In genomic region chr3:146523536-146523935, GRCh38 we compare ENCODE assay signal across 22 cellular contexts. TPM values are rescaled to one million over a fixed set of nuclear protein-coding genes. Genes with fewer than 3 reads are reported as not detected.
A peak's percentile ranks its signal among the peaks of the same experiment; 100 is the strongest.
DNase-seq lines count a peak whose midpoint lies in the region; ATAC-seq and TF ChIP-seq lines count a peak whose summit lies in the region.
"Had no signal": no experiment of that assay in that cellular context is flagged by ENCODE, and none has a peak within 500 bp of the region (broad histone marks: within the 10 kb centered on the region; RNA-seq: fewer than 3 reads in every experiment).

No MANE protein-coding gene starts in this region.

- no peak for TF ChIP-seq POLR2A in uterus (IDR thresholded peaks at IDR 0.05)

- ATAC-seq in esophagus mucosa: no peak
- ATAC-seq: HCT116, Right ventricle myocardium inferior had no signal

- WGBS in endodermal cell (ENCODE audit: insufficient coverage in 1 of 2, insufficient read length in 1 of 2), 2 experiments: 78 to 84% methylated on average over 4 of the region's 4 CpGs
- no CpG with 5 or more reads among the region's 4 CpGs for WGBS in mesendoderm (ENCODE audit: extremely low coverage, insufficient coverage, low lambda C conversion rate)

- H3K79me1 ChIP-seq in mesendoderm (ENCODE audit: low read length): no peaks in the 10 kb centered on the region

- no peak overlapping the region for H3K27ac ChIP-seq in endodermal cell (ENCODE audit: low read depth, low read length)
- peak overlapping the region; percentile 47 for H3K27ac ChIP-seq in mesendoderm (ENCODE audit: low read depth, low read length)
- H3K27ac ChIP-seq in uterus: no peak overlapping the region
- H3K27ac ChIP-seq: GM23248 had no signal

- peak overlapping the region; percentile 94 for H4K8ac ChIP-seq in mesendoderm (ENCODE audit: low read depth, low read length)

- peaks cover 45% of the 10 kb centered on the region for H3K4me1 Mint-ChIP-seq in Calu3 (ENCODE audit: low read depth, unreplicated experiment)
- peaks cover 47% of the 10 kb centered on the region for H3K4me1 Mint-ChIP-seq in endodermal cell
- H3K4me1 Mint-ChIP-seq: B cell, CD14-positive monocyte had no signal

- H2AK5ac ChIP-seq in mesendoderm (ENCODE audit: low read length): no peak overlapping the region

- H3K56ac ChIP-seq in mesendoderm (ENCODE audit: low read length): no peak overlapping the region

- no peak overlapping the region for H3K18ac ChIP-seq in mesendoderm (ENCODE audit: low read length)

- H3K9me3 ChIP-seq in endodermal cell (ENCODE audit: control insufficient read depth, low read length) (no peaks in the 10 kb centered on the region), uterus (no peaks in the 10 kb centered on the region)

- H3K79me2 ChIP-seq in mesendoderm (ENCODE audit: control insufficient read depth, insufficient read depth, low read length): no peaks in the 10 kb centered on the region

- H3K27me3 ChIP-seq in endodermal cell (ENCODE audit: control insufficient read depth, insufficient read depth, low read length, poor library complexity, severe bottlenecking): no peaks in the 10 kb centered on the region
- H3K27me3 ChIP-seq in mesendoderm (ENCODE audit: insufficient read depth, low read length, poor library complexity): no peaks in the 10 kb centered on the region
- no peaks in the 10 kb centered on the region for H3K27me3 ChIP-seq in uterus

- H3K36me3 ChIP-seq in endodermal cell (ENCODE audit: control insufficient read depth, insufficient read depth, low read length) (peaks cover 88% of the 10 kb centered on the region), mesendoderm (ENCODE audit: control insufficient read depth, insufficient read depth, low read length) (no peaks in the 10 kb centered on the region), uterus (no peaks in the 10 kb centered on the region)

- H4K5ac ChIP-seq in mesendoderm (ENCODE audit: low read length): no peak overlapping the region

- H3K9ac ChIP-seq in endodermal cell (ENCODE audit: extremely low read depth, low read length, poor library complexity, severe bottlenecking) (peak overlapping the region; percentile 2), mesendoderm (ENCODE audit: low read length) (no peak overlapping the region)
- H3K9ac ChIP-seq: GM23248 had no signal

- DNase-seq in Calu3 (no peak), NCI-H82 (lab: John Stamatoyannopoulos, UW) (peak; percentile 92), endodermal cell (no peak), mesendoderm (no peak), DMS53 treated with DMSO at 0.1 percent for 48 hours (lab: John Stamatoyannopoulos, UW; ENCODE audit: unreplicated experiment) (no peak), uterus (no peak)
- DNase-seq: DMS 273 treated with DMSO at 0.1 percent for 48 hours, GM23248, KG1, NCI-H1092 treated with DMSO at 0.1 percent for 48 hours, NCI-H1436 treated with DMSO at 0.1 percent for 48 hours, NCI-H1930, NCI-H774, OCI-M1 had no signal

- intact Hi-C loops in Calu3 (cut with micrococcal nuclease; ENCODE audit: unreplicated experiment): no loop called here
- intact Hi-C loops in uterus (cut with DNase I; ENCODE audit: low total_unique reads): no loop called here

- no peak for TF ChIP-seq CTCF in Calu3 (IDR thresholded peaks at IDR 0.05; ENCODE audit: unreplicated experiment)
- no peak for TF ChIP-seq CTCF in endodermal cell (conservative IDR thresholded peaks at IDR 0.05)
- TF ChIP-seq CTCF in uterus (IDR thresholded peaks at IDR 0.05): no peak

- BruUV-seq in Calu3 (replicated peaks; lab: Mats Ljungman, UMichigan): no TSS peak

- H3K23ac ChIP-seq in mesendoderm (ENCODE audit: low read length): no peak overlapping the region

- H3K4me3 Mint-ChIP-seq in Calu3 (ENCODE audit: low read depth, unreplicated experiment) (no peak overlapping the region), endodermal cell (peak overlapping the region; percentile 37)
- H3K4me3 Mint-ChIP-seq: B cell, CD14-positive monocyte had no signal

- H3K4me3 ChIP-seq in endodermal cell (ENCODE audit: low read length): peak overlapping the region; percentile 37
- H3K4me3 ChIP-seq in mesendoderm (ENCODE audit: low read length): no peak overlapping the region
- H3K4me3 ChIP-seq in uterus: no peak overlapping the region
- H3K4me3 ChIP-seq: GM23248 had no signal

- H3K36me3 Mint-ChIP-seq in Calu3 (ENCODE audit: insufficient read depth, unreplicated experiment) (peaks cover 93% of the 10 kb centered on the region), endodermal cell (ENCODE audit: low read depth) (peaks cover 67% of the 10 kb centered on the region)

- H3K27me3 Mint-ChIP-seq in Calu3 (ENCODE audit: unreplicated experiment) (no peaks in the 10 kb centered on the region), endodermal cell (ENCODE audit: insufficient read depth) (no peaks in the 10 kb centered on the region)
- H3K27me3 Mint-ChIP-seq: B cell had no signal

- peak overlapping the region; percentile 36 for H2BK15ac ChIP-seq in mesendoderm (replicated peaks; ENCODE audit: low read depth)

- H3K4me1 ChIP-seq in endodermal cell (ENCODE audit: control insufficient read depth, insufficient read depth, low read length) (peaks cover 22% of the 10 kb centered on the region), mesendoderm (ENCODE audit: control insufficient read depth, low read depth, low read length) (no peaks in the 10 kb centered on the region), uterus (no peaks in the 10 kb centered on the region)

- H3K27ac Mint-ChIP-seq in Calu3 (ENCODE audit: unreplicated experiment) (peak overlapping the region; percentile 71), endodermal cell (peak overlapping the region; percentile 93)
- H3K27ac Mint-ChIP-seq: B cell had no signal

- H3K9me3 Mint-ChIP-seq in Calu3 (ENCODE audit: low read depth, unreplicated experiment): no peaks in the 10 kb centered on the region
- no peaks in the 10 kb centered on the region for H3K9me3 Mint-ChIP-seq in endodermal cell

- H3K4ac ChIP-seq in mesendoderm (ENCODE audit: low read depth, low read length): no peak overlapping the region

- CTCF ChIA-PET in Calu3 (lab: Charles Lee): no interaction called here

- no peak overlapping the region for H3K4me2 ChIP-seq in mesendoderm (ENCODE audit: low read length)

- no peak overlapping the region for H2BK5ac ChIP-seq in mesendoderm (ENCODE audit: low read length)

- H2BK120ac ChIP-seq in mesendoderm (ENCODE audit: low read depth, low read length): peak overlapping the region; percentile 92

RNA-seq across cellular contexts. Expression of gene PLSCR1, which starts 20.9 kb away (rescaled TPM):
- total RNA-seq in Calu3 (2022) (887 and 1,018 TPM in 2 replicates), endodermal cell (100 to 1,000 TPM; 189 to 250 TPM), esophagus mucosa (60.1 TPM), uterus (100 to 1,000 TPM in 2 of 4 donors, 10 to 100 TPM in 2; 75.6 to 248 (median 116) TPM)
- 40.4 TPM for polyA plus RNA-seq in endodermal cell (2013, experiment 1 of 2)
- 42.9 TPM for polyA plus RNA-seq in endodermal cell (2013, experiment 2 of 2)
- polyA plus RNA-seq in mesendoderm (2013, experiment 1 of 2): 55.1 TPM
- polyA plus RNA-seq in mesendoderm (2013, experiment 2 of 2): 57.2 TPM
- total RNA-seq: G401 had no signal

RNA-seq across cellular contexts. Expression of gene PLSCR2, which starts 54.2 kb away (rescaled TPM):
- total RNA-seq in Calu3 (2022) (2.9 and 5.1 TPM in 2 replicates), endodermal cell (10 to 100 TPM in 1 of 2 donors, 1 to 10 TPM in 1; 3.0 to 17.7 TPM), esophagus mucosa (0.12 TPM), uterus (not detected)
- polyA plus RNA-seq in endodermal cell (2013, experiment 1 of 2): 2.3 TPM
- 10.4 TPM for polyA plus RNA-seq in endodermal cell (2013, experiment 2 of 2)
- not detected for polyA plus RNA-seq in mesendoderm (2013, experiment 1 of 2)
- polyA plus RNA-seq in mesendoderm (2013, experiment 2 of 2): not detected
- total RNA-seq: A172, G401, GM23248, Right ventricle myocardium inferior, SK-MEL-5 had no signal
- polyA plus RNA-seq: CD14-positive monocyte, GM23248 had no signal
